ENCODE assay signal across 14 cellular contexts in genomic region chr17:12985431-12986285, GRCh38. TPM values are rescaled to one million over a fixed set of nuclear protein-coding genes. Genes with fewer than 3 reads are reported as not detected.
A peak's percentile ranks its signal among the peaks of the same experiment; 100 is the strongest.
DNase-seq lines count a peak whose midpoint lies in the region; ATAC-seq and TF ChIP-seq lines count a peak whose summit lies in the region.
"Had no signal": no experiment of that assay in that cellular context is flagged by ENCODE, and none has a peak within 500 bp of the region (broad histone marks: within the 10 kb centered on the region; RNA-seq: fewer than 3 reads in every experiment).

No MANE protein-coding gene starts in this region.

- no peak overlapping the region for H3K4me3 ChIP-seq in AG10803 (ENCODE audit: low read length)

- DNase-seq in AG10803 (ENCODE audit: low read depth) (peak; percentile 17), NCI-H2171 treated with DMSO at 0.1 percent for 48 hours (lab: John Stamatoyannopoulos, UW) (peak; percentile 95), cerebellum (ENCODE audit: low spot score) (peak; percentile 50), myocyte (ENCODE audit: low read depth) (peak; percentile 40), KG1 (lab: John Stamatoyannopoulos, UW) (no peak)
- DNase-seq: activated CD4-positive, alpha-beta T cell treated with anti-CD3 and anti-CD28 coated beads, Interleukin-2, amount 50 U/mL, for 1 hour; DND-41; naive B cell; NCI-H146; PC-3 had no signal

- TF ChIP-seq CTCF in AG10803 (conservative IDR thresholded peaks at IDR 0.05; ENCODE audit: low read length): no peak

- ATAC-seq in GM21360 (IDR thresholded peaks at IDR 0.05; ENCODE audit: unreplicated experiment): no peak
- no peak for ATAC-seq in HG03442 (IDR thresholded peaks at IDR 0.05; ENCODE audit: unreplicated experiment)
- no peak for ATAC-seq in HG03565 (IDR thresholded peaks at IDR 0.05; ENCODE audit: unreplicated experiment)
- ATAC-seq: HCT116, PC-3 had no signal

RNA-seq across cellular contexts. Expression of gene ELAC2, which starts 32.2 kb away (rescaled TPM):
- 36.8 TPM for total RNA-seq in cerebellum
- total RNA-seq in myocyte: 69.9 and 73.1 TPM in 2 replicates
- polyA plus RNA-seq in myocyte (2012): 51.4 TPM
